In the genomic region with DNA sequence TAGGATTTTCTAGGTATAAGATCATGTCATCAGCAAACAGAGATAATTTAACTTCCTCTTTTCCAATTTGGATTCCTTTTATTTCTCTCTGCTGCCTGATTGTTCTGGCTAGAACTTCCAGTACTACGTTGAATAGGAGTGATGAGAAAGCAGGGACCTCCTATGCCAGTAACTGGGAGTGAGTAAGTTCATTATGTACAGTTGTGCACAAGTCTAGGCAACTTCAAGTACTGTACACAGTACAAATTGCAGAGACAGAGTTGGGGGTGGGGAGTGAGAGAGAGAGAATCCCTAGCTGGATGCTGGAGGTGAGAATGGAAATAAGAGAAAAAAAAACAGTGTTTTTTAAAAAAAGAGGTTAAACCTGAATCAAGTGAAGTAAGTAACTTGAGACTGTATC, we compare ENCODE assay signal across 22 cellular contexts.
"Had no signal": no experiment of that assay in that cellular context is flagged by ENCODE, and none has a peak within 500 bp of the region (broad histone marks: within the 10 kb centered on the region; RNA-seq: fewer than 3 reads in every experiment).

No MANE protein-coding gene starts in this region.

- H3K4me1 Mint-ChIP-seq: activated naive CD4-positive, alpha-beta T cell treated with anti-CD3 and anti-CD28 coated beads, Interleukin-2, amount 10 ng/mL, durations not matched to agents 7 days and 5 days; activated naive CD8-positive, alpha-beta T cell treated with anti-CD3 and anti-CD28 coated beads for 36 hours had no signal

- H3K27ac Mint-ChIP-seq: activated CD8-positive, alpha-beta T cell treated with anti-CD3 and anti-CD28 coated beads for 36 hours; activated naive CD4-positive, alpha-beta T cell treated with anti-CD3 and anti-CD28 coated beads, Interleukin-2, amount 10 ng/mL, durations not matched to agents 7 days and 5 days; activated naive CD8-positive, alpha-beta T cell treated with anti-CD3 and anti-CD28 coated beads for 36 hours; activated T-cell treated with anti-CD3 and anti-CD28 coated beads, Interleukin-2, amount 50 U/mL, for 72 hours; activated T-helper 2 cell treated with anti-CD3 and anti-CD28 coated beads, Interferon-gamma antibody, Interleukin-2, Interleukin-4, amounts not matched to agents 10 μg/mL and 5 μg/mL and 100 μg/mL, durations not matched to agents 14 hours and 24 hours and 36 hours; T-helper 1 cell treated with Interleukin-12 subunit alpha and Interleukin-12 subunit beta and Interleukin-4 antibody, amounts not matched to agents 30 μg/mL and 1 μg/mL, for 36 hours had no signal

- H3K36me3 Mint-ChIP-seq: activated naive CD4-positive, alpha-beta T cell treated with anti-CD3 and anti-CD28 coated beads, Interleukin-2, amount 10 ng/mL, durations not matched to agents 7 days and 5 days; activated naive CD8-positive, alpha-beta T cell treated with anti-CD3 and anti-CD28 coated beads for 36 hours had no signal

- H3K4me3 Mint-ChIP-seq: activated CD8-positive, alpha-beta T cell treated with anti-CD3 and anti-CD28 coated beads for 36 hours; activated naive CD4-positive, alpha-beta T cell treated with anti-CD3 and anti-CD28 coated beads, Interleukin-2, amount 10 ng/mL, durations not matched to agents 7 days and 5 days; activated naive CD8-positive, alpha-beta T cell treated with anti-CD3 and anti-CD28 coated beads for 36 hours; activated T-cell treated with anti-CD3 and anti-CD28 coated beads, Interleukin-2, amount 50 U/mL, for 72 hours; T-helper 1 cell treated with Interleukin-12 subunit alpha and Interleukin-12 subunit beta and Interleukin-4 antibody, amounts not matched to agents 30 μg/mL and 1 μg/mL, for 36 hours had no signal

- H3K27me3 Mint-ChIP-seq: activated CD8-positive, alpha-beta T cell treated with anti-CD3 and anti-CD28 coated beads for 36 hours; activated naive CD4-positive, alpha-beta T cell treated with anti-CD3 and anti-CD28 coated beads, Interleukin-2, amount 10 ng/mL, durations not matched to agents 7 days and 5 days; activated naive CD8-positive, alpha-beta T cell treated with anti-CD3 and anti-CD28 coated beads for 36 hours had no signal

- DNase-seq: activated CD4-positive, alpha-beta T cell treated with anti-CD3 and anti-CD28 coated beads for 4 hours; activated CD8-positive, alpha-beta memory T cell treated with anti-CD3 and anti-CD28 coated beads, Interleukin-2, amount 50 U/mL, for 4 hours; activated CD8-positive, alpha-beta T cell treated with anti-CD3 and anti-CD28 coated beads for 36 hours; activated gamma-delta T cell treated with Interleukin-2 at 50 U/mL for 16 hours; activated naive CD4-positive, alpha-beta T cell treated with anti-CD3 and anti-CD28 coated beads, Interleukin-2, amount 10 ng/mL, durations not matched to agents 7 days and 5 days; activated naive CD8-positive, alpha-beta T cell treated with anti-CD3 and anti-CD28 coated beads for 36 hours; activated T-cell treated with anti-CD3 and anti-CD28 coated beads, Interleukin-2, amount 50 U/mL, for 72 hours; anterior cingulate cortex; central memory CD4-positive, alpha-beta T cell; KBM-7; NCI-H1092; NCI-H1436; NCI-H1694 treated with DMSO at 0.1 percent for 48 hours; NCI-H2029 treated with DMSO at 0.1 percent for 48 hours; NCI-H446; NCI-H524 treated with DMSO at 0.1 percent for 48 hours; NCI-H82; PC-3; SHP77 had no signal

- H3K9me3 Mint-ChIP-seq: activated naive CD8-positive, alpha-beta T cell treated with anti-CD3 and anti-CD28 coated beads for 36 hours; activated T-cell treated with anti-CD3 and anti-CD28 coated beads, Interleukin-2, amount 50 U/mL, for 72 hours had no signal

- ATAC-seq: activated CD4-positive, CD25-positive, alpha-beta regulatory T cell treated with anti-CD3 and anti-CD28 coated beads, Interleukin-2, amount 50 U/mL, for 24 hours; activated CD8-positive, alpha-beta T cell treated with anti-CD3 and anti-CD28 coated beads for 36 hours; activated T-cell treated with anti-CD3 and anti-CD28 coated beads, Interleukin-2, amount 50 U/mL, for 72 hours; PC-3 had no signal
